ENCODE assay signal across 1 cellular context in the genomic region with DNA sequence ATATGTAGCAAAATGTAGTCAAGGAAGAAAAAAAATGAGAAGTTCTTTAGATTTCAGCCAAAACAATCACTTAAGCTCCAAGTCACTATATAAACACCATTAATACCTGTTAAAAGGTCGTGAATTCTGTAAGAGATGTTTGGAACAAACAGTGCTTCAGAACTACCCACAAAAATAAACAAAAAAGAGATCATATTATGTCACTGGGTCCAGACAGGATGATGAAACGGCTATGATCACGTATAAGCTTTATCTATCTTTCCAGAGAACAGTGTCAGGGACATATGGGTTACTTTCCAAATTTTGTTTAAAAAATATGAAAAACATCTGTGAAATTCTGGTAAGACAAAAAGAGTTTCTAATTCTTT.
TF ChIP-seq lines count a peak whose summit lies in the region.

No MANE protein-coding gene starts in this region.

TF ChIP-seq in HepG2, 621 proteins besides CTCF, POLR2A, EP300 and RAD21 (continued from another document and continues in another):
- 0 out of 2 replicates have a peak, but pooled peaks have one; percentile 29 for TF ChIP-seq POGZ (CRISPR knock-in tag; IDR thresholded peaks at IDR 0.05)
- TF ChIP-seq, protein P1, sequence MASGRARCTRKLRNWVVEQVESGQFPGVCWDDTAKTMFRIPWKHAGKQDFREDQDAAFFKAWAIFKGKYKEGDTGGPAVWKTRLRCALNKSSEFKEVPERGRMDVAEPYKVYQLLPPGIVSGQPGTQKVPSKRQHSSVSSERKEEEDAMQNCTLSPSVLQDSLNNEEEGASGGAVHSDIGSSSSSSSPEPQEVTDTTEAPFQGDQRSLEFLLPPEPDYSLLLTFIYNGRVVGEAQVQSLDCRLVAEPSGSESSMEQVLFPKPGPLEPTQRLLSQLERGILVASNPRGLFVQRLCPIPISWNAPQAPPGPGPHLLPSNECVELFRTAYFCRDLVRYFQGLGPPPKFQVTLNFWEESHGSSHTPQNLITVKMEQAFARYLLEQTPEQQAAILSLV (CRISPR knock-in tag; IDR thresholded peaks at IDR 0.05; ENCODE audit: borderline replicate concordance) = no peak
- TF ChIP-seq ZNF530 (CRISPR knock-in tag; IDR thresholded peaks at IDR 0.05; ENCODE audit: low read depth) = no peak
- TF ChIP-seq ZNF878 (CRISPR knock-in tag; IDR thresholded peaks at IDR 0.05) = 0 out of 2 replicates have a peak, but pooled peaks have one; percentile 36
- TF ChIP-seq MEIS1 (CRISPR knock-in tag; IDR thresholded peaks at IDR 0.05; ENCODE audit: borderline replicate concordance) = no peak
- 0 out of 2 replicates have a peak, but pooled peaks have one; percentile 57 for TF ChIP-seq RCOR2 (CRISPR knock-in tag; IDR thresholded peaks at IDR 0.05)
- no peak for TF ChIP-seq POLR2AphosphoS5 (IDR thresholded peaks at IDR 0.05; ENCODE audit: low read depth, low read length)
- TF ChIP-seq SIX1 (CRISPR knock-in tag; IDR thresholded peaks at IDR 0.05; ENCODE audit: borderline replicate concordance) = peak; percentile 74; the same call in 1 of the 2 replicates
- no peak for TF ChIP-seq REPIN1 (CRISPR knock-in tag; IDR thresholded peaks at IDR 0.05; ENCODE audit: borderline replicate concordance, low read depth)
- TF ChIP-seq, protein P2, sequence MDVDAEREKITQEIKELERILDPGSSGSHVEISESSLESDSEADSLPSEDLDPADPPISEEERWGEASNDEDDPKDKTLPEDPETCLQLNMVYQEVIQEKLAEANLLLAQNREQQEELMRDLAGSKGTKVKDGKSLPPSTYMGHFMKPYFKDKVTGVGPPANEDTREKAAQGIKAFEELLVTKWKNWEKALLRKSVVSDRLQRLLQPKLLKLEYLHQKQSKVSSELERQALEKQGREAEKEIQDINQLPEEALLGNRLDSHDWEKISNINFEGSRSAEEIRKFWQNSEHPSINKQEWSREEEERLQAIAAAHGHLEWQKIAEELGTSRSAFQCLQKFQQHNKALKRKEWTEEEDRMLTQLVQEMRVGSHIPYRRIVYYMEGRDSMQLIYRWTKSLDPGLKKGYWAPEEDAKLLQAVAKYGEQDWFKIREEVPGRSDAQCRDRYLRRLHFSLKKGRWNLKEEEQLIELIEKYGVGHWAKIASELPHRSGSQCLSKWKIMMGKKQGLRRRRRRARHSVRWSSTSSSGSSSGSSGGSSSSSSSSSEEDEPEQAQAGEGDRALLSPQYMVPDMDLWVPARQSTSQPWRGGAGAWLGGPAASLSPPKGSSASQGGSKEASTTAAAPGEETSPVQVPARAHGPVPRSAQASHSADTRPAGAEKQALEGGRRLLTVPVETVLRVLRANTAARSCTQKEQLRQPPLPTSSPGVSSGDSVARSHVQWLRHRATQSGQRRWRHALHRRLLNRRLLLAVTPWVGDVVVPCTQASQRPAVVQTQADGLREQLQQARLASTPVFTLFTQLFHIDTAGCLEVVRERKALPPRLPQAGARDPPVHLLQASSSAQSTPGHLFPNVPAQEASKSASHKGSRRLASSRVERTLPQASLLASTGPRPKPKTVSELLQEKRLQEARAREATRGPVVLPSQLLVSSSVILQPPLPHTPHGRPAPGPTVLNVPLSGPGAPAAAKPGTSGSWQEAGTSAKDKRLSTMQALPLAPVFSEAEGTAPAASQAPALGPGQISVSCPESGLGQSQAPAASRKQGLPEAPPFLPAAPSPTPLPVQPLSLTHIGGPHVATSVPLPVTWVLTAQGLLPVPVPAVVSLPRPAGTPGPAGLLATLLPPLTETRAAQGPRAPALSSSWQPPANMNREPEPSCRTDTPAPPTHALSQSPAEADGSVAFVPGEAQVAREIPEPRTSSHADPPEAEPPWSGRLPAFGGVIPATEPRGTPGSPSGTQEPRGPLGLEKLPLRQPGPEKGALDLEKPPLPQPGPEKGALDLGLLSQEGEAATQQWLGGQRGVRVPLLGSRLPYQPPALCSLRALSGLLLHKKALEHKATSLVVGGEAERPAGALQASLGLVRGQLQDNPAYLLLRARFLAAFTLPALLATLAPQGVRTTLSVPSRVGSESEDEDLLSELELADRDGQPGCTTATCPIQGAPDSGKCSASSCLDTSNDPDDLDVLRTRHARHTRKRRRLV (CRISPR knock-in tag; IDR thresholded peaks at IDR 0.05) = no peak
- TF ChIP-seq ZSCAN9 (CRISPR knock-in tag; IDR thresholded peaks at IDR 0.05; ENCODE audit: borderline replicate concordance) = peak; percentile 54; the same call in 1 of the 2 replicates
- TF ChIP-seq, protein P3, sequence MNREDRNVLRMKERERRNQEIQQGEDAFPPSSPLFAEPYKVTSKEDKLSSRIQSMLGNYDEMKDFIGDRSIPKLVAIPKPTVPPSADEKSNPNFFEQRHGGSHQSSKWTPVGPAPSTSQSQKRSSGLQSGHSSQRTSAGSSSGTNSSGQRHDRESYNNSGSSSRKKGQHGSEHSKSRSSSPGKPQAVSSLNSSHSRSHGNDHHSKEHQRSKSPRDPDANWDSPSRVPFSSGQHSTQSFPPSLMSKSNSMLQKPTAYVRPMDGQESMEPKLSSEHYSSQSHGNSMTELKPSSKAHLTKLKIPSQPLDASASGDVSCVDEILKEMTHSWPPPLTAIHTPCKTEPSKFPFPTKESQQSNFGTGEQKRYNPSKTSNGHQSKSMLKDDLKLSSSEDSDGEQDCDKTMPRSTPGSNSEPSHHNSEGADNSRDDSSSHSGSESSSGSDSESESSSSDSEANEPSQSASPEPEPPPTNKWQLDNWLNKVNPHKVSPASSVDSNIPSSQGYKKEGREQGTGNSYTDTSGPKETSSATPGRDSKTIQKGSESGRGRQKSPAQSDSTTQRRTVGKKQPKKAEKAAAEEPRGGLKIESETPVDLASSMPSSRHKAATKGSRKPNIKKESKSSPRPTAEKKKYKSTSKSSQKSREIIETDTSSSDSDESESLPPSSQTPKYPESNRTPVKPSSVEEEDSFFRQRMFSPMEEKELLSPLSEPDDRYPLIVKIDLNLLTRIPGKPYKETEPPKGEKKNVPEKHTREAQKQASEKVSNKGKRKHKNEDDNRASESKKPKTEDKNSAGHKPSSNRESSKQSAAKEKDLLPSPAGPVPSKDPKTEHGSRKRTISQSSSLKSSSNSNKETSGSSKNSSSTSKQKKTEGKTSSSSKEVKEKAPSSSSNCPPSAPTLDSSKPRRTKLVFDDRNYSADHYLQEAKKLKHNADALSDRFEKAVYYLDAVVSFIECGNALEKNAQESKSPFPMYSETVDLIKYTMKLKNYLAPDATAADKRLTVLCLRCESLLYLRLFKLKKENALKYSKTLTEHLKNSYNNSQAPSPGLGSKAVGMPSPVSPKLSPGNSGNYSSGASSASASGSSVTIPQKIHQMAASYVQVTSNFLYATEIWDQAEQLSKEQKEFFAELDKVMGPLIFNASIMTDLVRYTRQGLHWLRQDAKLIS (CRISPR knock-in tag; IDR thresholded peaks at IDR 0.05) = no peak
- TF ChIP-seq CHCHD3 (CRISPR knock-in tag; IDR thresholded peaks at IDR 0.05) = no peak
- no peak for TF ChIP-seq NONO (IDR thresholded peaks at IDR 0.05)
- TF ChIP-seq NONO (CRISPR knock-in tag; conservative IDR thresholded peaks at IDR 0.05) = no peak
- no peak for TF ChIP-seq ZSCAN12 (CRISPR knock-in tag; IDR thresholded peaks at IDR 0.05)
- no peak for TF ChIP-seq ARNT2 (CRISPR knock-in tag; IDR thresholded peaks at IDR 0.05; ENCODE audit: low read depth)
- TF ChIP-seq, protein P4, sequence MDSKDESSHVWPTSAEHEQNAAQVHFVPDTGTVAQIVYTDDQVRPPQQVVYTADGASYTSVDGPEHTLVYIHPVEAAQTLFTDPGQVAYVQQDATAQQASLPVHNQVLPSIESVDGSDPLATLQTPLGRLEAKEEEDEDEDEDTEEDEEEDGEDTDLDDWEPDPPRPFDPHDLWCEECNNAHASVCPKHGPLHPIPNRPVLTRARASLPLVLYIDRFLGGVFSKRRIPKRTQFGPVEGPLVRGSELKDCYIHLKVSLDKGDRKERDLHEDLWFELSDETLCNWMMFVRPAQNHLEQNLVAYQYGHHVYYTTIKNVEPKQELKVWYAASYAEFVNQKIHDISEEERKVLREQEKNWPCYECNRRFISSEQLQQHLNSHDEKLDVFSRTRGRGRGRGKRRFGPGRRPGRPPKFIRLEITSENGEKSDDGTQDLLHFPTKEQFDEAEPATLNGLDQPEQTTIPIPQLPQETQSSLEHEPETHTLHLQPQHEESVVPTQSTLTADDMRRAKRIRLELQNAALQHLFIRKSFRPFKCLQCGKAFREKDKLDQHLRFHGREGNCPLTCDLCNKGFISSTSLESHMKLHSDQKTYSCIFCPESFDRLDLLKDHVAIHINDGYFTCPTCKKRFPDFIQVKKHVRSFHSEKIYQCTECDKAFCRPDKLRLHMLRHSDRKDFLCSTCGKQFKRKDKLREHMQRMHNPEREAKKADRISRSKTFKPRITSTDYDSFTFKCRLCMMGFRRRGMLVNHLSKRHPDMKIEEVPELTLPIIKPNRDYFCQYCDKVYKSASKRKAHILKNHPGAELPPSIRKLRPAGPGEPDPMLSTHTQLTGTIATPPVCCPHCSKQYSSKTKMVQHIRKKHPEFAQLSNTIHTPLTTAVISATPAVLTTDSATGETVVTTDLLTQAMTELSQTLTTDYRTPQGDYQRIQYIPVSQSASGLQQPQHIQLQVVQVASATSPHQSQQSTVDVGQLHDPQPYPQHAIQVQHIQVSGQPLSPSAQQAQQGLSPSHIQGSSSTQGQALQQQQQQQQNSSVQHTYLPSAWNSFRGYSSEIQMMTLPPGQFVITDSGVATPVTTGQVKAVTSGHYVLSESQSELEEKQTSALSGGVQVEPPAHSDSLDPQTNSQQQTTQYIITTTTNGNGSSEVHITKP (CRISPR knock-in tag; IDR thresholded peaks at IDR 0.05; ENCODE audit: low read depth) = no peak
- peak; percentile 67; the same call in 1 of the 2 replicates for TF ChIP-seq ERF (CRISPR knock-in tag; IDR thresholded peaks at IDR 0.05)
- TF ChIP-seq, protein P5, sequence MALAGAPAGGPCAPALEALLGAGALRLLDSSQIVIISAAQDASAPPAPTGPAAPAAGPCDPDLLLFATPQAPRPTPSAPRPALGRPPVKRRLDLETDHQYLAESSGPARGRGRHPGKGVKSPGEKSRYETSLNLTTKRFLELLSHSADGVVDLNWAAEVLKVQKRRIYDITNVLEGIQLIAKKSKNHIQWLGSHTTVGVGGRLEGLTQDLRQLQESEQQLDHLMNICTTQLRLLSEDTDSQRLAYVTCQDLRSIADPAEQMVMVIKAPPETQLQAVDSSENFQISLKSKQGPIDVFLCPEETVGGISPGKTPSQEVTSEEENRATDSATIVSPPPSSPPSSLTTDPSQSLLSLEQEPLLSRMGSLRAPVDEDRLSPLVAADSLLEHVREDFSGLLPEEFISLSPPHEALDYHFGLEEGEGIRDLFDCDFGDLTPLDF (CRISPR knock-in tag; IDR thresholded peaks at IDR 0.05) = no peak
- TF ChIP-seq, protein P6, sequence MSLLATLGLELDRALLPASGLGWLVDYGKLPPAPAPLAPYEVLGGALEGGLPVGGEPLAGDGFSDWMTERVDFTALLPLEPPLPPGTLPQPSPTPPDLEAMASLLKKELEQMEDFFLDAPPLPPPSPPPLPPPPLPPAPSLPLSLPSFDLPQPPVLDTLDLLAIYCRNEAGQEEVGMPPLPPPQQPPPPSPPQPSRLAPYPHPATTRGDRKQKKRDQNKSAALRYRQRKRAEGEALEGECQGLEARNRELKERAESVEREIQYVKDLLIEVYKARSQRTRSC (CRISPR knock-in tag; IDR thresholded peaks at IDR 0.05; ENCODE audit: low read depth) = no peak
- TF ChIP-seq, protein P7, sequence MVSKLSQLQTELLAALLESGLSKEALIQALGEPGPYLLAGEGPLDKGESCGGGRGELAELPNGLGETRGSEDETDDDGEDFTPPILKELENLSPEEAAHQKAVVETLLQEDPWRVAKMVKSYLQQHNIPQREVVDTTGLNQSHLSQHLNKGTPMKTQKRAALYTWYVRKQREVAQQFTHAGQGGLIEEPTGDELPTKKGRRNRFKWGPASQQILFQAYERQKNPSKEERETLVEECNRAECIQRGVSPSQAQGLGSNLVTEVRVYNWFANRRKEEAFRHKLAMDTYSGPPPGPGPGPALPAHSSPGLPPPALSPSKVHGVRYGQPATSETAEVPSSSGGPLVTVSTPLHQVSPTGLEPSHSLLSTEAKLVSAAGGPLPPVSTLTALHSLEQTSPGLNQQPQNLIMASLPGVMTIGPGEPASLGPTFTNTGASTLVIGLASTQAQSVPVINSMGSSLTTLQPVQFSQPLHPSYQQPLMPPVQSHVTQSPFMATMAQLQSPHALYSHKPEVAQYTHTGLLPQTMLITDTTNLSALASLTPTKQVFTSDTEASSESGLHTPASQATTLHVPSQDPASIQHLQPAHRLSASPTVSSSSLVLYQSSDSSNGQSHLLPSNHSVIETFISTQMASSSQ (IDR thresholded peaks at IDR 0.05; ENCODE audit: low read depth) = 0 out of 2 replicates have a peak, but pooled peaks have one; percentile 46
- TF ChIP-seq, protein P7 (CRISPR knock-in tag; IDR thresholded peaks at IDR 0.05; ENCODE audit: borderline replicate concordance) = no peak; the same call in 1 of the 2 replicates
- TF ChIP-seq, protein P8, sequence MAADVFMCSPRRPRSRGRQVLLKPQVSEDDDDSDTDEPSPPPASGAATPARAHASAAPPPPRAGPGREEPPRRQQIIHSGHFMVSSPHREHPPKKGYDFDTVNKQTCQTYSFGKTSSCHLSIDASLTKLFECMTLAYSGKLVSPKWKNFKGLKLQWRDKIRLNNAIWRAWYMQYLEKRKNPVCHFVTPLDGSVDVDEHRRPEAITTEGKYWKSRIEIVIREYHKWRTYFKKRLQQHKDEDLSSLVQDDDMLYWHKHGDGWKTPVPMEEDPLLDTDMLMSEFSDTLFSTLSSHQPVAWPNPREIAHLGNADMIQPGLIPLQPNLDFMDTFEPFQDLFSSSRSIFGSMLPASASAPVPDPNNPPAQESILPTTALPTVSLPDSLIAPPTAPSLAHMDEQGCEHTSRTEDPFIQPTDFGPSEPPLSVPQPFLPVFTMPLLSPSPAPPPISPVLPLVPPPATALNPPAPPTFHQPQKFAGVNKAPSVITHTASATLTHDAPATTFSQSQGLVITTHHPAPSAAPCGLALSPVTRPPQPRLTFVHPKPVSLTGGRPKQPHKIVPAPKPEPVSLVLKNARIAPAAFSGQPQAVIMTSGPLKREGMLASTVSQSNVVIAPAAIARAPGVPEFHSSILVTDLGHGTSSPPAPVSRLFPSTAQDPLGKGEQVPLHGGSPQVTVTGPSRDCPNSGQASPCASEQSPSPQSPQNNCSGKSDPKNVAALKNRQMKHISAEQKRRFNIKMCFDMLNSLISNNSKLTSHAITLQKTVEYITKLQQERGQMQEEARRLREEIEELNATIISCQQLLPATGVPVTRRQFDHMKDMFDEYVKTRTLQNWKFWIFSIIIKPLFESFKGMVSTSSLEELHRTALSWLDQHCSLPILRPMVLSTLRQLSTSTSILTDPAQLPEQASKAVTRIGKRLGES (CRISPR knock-in tag; IDR thresholded peaks at IDR 0.05; ENCODE audit: borderline replicate concordance) = no peak; the same call in 1 of the 2 replicates
- TF ChIP-seq RFX5 (IDR thresholded peaks at IDR 0.05; ENCODE audit: low read depth, low read length) = no peak
- peak; percentile 69; the same call in 1 of the 2 replicates for TF ChIP-seq TBX3 (IDR thresholded peaks at IDR 0.05; ENCODE audit: borderline replicate concordance)
- no peak for TF ChIP-seq PRMT3 (CRISPR knock-in tag; IDR thresholded peaks at IDR 0.05; ENCODE audit: borderline replicate concordance, low read depth)
